1 cellular context compared by ENCODE assay signal in the genomic region with DNA sequence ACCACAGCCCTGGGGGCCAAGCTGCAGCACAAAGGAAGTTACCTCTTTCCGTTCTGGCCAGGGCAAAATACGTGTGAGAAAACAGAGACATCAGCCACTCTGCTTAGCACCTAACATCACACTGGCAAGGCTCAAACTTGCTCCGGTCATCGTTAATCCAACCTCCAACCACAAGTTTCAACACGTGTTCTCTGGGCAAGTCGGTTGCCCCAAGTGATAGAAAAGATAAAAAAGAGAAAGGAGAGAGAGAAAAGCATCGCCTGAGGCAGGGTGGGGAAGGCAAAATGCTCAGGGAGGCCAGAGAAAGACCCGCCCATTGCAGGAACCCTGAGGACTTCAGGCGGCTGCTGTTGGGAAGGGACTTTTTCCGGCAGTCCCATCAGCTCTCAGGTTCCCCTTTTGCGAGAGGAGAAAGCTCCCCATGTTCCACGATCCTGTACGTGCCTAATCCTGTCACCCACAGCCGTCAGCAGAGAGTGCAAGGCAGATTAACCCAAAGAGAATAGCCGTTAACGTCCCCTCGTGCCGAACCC.
TF ChIP-seq lines count a peak whose summit lies in the region.

No MANE protein-coding gene starts in this region.

TF ChIP-seq in SK-N-SH treated with all-trans-retinoic acid at 6 μM for 48 hours, 23 proteins besides CTCF, POLR2A, EP300 and RAD21:
- no peak for TF ChIP-seq ZNF8 (CRISPR knock-in tag; IDR thresholded peaks at IDR 0.05)
- TF ChIP-seq CSRNP3 (CRISPR knock-in tag; IDR thresholded peaks at IDR 0.05), result no peak
- TF ChIP-seq TSHZ2 (CRISPR knock-in tag; IDR thresholded peaks at IDR 0.05), result no peak
- no peak for TF ChIP-seq ZFP3 (CRISPR knock-in tag; IDR thresholded peaks at IDR 0.05)
- no peak for TF ChIP-seq OSR1 (CRISPR knock-in tag; IDR thresholded peaks at IDR 0.05)
- TF ChIP-seq, protein P1, sequence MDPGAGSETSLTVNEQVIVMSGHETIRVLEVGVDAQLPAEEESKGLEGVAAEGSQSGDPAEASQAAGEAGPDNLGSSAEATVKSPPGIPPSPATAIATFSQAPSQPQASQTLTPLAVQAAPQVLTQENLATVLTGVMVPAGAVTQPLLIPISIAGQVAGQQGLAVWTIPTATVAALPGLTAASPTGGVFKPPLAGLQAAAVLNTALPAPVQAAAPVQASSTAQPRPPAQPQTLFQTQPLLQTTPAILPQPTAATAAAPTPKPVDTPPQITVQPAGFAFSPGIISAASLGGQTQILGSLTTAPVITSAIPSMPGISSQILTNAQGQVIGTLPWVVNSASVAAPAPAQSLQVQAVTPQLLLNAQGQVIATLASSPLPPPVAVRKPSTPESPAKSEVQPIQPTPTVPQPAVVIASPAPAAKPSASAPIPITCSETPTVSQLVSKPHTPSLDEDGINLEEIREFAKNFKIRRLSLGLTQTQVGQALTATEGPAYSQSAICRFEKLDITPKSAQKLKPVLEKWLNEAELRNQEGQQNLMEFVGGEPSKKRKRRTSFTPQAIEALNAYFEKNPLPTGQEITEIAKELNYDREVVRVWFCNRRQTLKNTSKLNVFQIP (CRISPR knock-in tag; IDR thresholded peaks at IDR 0.05; ENCODE audit: borderline replicate concordance, low read depth), result no peak
- no peak for TF ChIP-seq TOX (CRISPR knock-in tag; IDR thresholded peaks at IDR 0.05; ENCODE audit: borderline replicate concordance)
- no peak for TF ChIP-seq ZFP30 (CRISPR knock-in tag; IDR thresholded peaks at IDR 0.05)
- TF ChIP-seq ISL1 (CRISPR knock-in tag; IDR thresholded peaks at IDR 0.05), result no peak
